Comparison of ENCODE assay signal across 8 cellular contexts in the genomic region with DNA sequence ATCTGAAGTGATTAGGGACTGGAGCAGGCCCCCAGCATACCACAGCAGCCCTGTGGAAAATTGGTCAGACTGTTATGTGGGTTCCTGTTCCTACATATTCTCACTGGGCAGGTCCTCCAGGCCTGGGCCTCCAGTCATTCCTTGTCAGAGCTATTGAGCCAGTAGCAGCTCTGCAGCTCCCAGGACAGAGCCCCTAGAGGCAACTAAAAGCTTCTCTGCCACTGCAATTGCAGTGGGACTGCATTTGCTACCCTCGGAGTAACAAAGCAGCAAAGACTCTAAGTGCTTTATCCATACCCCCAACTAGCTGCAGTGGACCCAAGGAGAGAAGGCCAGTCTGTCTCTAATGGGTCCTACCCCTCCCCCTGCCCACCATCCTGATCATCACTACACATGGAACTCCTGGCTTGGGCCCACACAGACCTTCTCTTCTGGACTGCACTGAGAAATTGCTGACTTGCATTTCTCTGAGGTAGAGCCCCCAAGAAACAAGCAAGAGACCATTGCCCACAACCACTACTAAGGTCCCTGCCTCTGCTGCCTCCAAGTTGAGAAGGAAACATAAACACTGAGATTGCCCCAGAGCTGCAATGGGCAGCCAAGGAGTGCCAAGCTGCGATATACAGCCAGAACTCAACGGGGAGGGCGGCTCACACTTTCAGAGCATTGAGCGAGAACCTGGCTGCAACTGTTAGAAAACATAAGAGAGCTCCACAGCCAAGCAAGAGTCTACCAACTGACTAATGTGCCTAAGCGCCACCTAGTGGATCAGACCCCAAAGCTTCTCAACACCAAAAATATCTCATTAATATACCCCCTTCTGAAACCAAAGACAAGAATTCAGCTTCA.
A peak's percentile ranks its signal among the peaks of the same experiment; 100 is the strongest.
DNase-seq lines count a peak whose midpoint lies in the region; ATAC-seq, FAIRE-seq and TF ChIP-seq lines count a peak whose summit lies in the region.

No MANE protein-coding gene starts in this region.

- H3K36me3 Mint-ChIP-seq in astrocyte (ENCODE audit: low read depth, unreplicated experiment) = no peaks in the 10 kb centered on the region
- no peaks in the 10 kb centered on the region for H3K36me3 Mint-ChIP-seq in activated T-helper 2 cell treated with anti-CD3 and anti-CD28 coated beads, Interferon-gamma antibody, Interleukin-2, Interleukin-4, amounts not matched to agents 10 μg/mL and 5 μg/mL and 100 μg/mL, durations not matched to agents 14 hours and 24 hours and 36 hours (ENCODE audit: low read depth)

- no peaks in the 10 kb centered on the region for H3K27me3 Mint-ChIP-seq in astrocyte (ENCODE audit: low read depth, unreplicated experiment)
- H3K27me3 Mint-ChIP-seq in activated T-helper 2 cell treated with anti-CD3 and anti-CD28 coated beads, Interferon-gamma antibody, Interleukin-2, Interleukin-4, amounts not matched to agents 10 μg/mL and 5 μg/mL and 100 μg/mL, durations not matched to agents 14 hours and 24 hours and 36 hours (ENCODE audit: low read depth) = no peaks in the 10 kb centered on the region

- no peak overlapping the region for H2AFZ ChIP-seq in astrocyte (ENCODE audit: low read depth, low read length)

- H3K27me3 ChIP-seq in DOHH2 (ENCODE audit: control insufficient read depth, low read length) (no peaks in the 10 kb centered on the region), astrocyte (ENCODE audit: insufficient read depth, low read length) (no peaks in the 10 kb centered on the region)

- H3K4me2 ChIP-seq in DOHH2 (ENCODE audit: low read length) (peak overlapping the region; percentile 35), astrocyte (ENCODE audit: low read length) (no peak overlapping the region)

- H3K36me3 ChIP-seq in DOHH2 (ENCODE audit: control insufficient read depth, low read length) (no peaks in the 10 kb centered on the region), astrocyte (ENCODE audit: insufficient read depth, low read length) (no peaks in the 10 kb centered on the region)

- intact Hi-C loops in activated T-helper 2 cell treated with anti-CD3 and anti-CD28 coated beads, Interferon-gamma antibody, Interleukin-2, Interleukin-4, amounts not matched to agents 10 μg/mL and 5 μg/mL and 100 μg/mL, durations not matched to agents 14 hours and 24 hours and 36 hours (cut with micrococcal nuclease) = loop anchor here (5.0 kb wide), 2 partner anchors 620 to 760 kb away; no protein-coding TSS in a partner anchor

- FAIRE-seq in astrocyte (lab: Jason Lieb, UNC) = no peak

- ATAC-seq in GM19328 (IDR thresholded peaks at IDR 0.05; ENCODE audit: unreplicated experiment) (peak; percentile 88), HG03108 (IDR thresholded peaks at IDR 0.05; ENCODE audit: unreplicated experiment) (peak; percentile 66)

- H3K27ac ChIP-seq in DOHH2 (ENCODE audit: low read depth, low read length) = no peak overlapping the region
- H3K27ac ChIP-seq in astrocyte (ENCODE audit: low read depth, low read length) = no peak overlapping the region

- no peak overlapping the region for H3K27ac Mint-ChIP-seq in astrocyte (ENCODE audit: unreplicated experiment)
- H3K27ac Mint-ChIP-seq in activated T-helper 2 cell treated with anti-CD3 and anti-CD28 coated beads, Interferon-gamma antibody, Interleukin-2, Interleukin-4, amounts not matched to agents 10 μg/mL and 5 μg/mL and 100 μg/mL, durations not matched to agents 14 hours and 24 hours and 36 hours = no peak overlapping the region

- no peaks in the 10 kb centered on the region for H3K9me3 Mint-ChIP-seq in astrocyte (ENCODE audit: unreplicated experiment)
- no peaks in the 10 kb centered on the region for H3K9me3 Mint-ChIP-seq in activated T-helper 2 cell treated with anti-CD3 and anti-CD28 coated beads, Interferon-gamma antibody, Interleukin-2, Interleukin-4, amounts not matched to agents 10 μg/mL and 5 μg/mL and 100 μg/mL, durations not matched to agents 14 hours and 24 hours and 36 hours

- H3K4me3 ChIP-seq in DOHH2 (ENCODE audit: low read length) = peak overlapping the region; percentile 14; the same call in 1 of the 2 replicates
- H3K4me3 ChIP-seq in astrocyte (ENCODE audit: insufficient read depth, low read depth, low read length) = no peak overlapping the region

- peaks cover 11% of the 10 kb centered on the region for H3K4me1 ChIP-seq in DOHH2 (ENCODE audit: control insufficient read depth, low read length)
- H3K4me1 ChIP-seq in astrocyte (ENCODE audit: insufficient read depth, low read length) = no peaks in the 10 kb centered on the region

- DNase-seq in NCI-H2171 (lab: John Stamatoyannopoulos, UW) = peak; percentile 6
- DNase-seq in astrocyte (ENCODE audit: low read depth) = peak; percentile 8
- DNase-seq in medulla oblongata (ENCODE audit: extremely low spot score) = peak; percentile 64
- no peak for DNase-seq in dermis blood vessel endothelial cell
- no peak for DNase-seq in activated T-helper 2 cell treated with anti-CD3 and anti-CD28 coated beads, Interferon-gamma antibody, Interleukin-2, Interleukin-4, amounts not matched to agents 10 μg/mL and 5 μg/mL and 100 μg/mL, durations not matched to agents 14 hours and 24 hours and 36 hours (ENCODE audit: low spot score)

- H3K9me3 ChIP-seq in DOHH2 (ENCODE audit: control insufficient read depth, insufficient read depth, low read length) (peaks cover 13% of the 10 kb centered on the region; the same call in 1 of the 2 replicates), astrocyte (ENCODE audit: insufficient read depth, low read depth, low read length) (no peaks in the 10 kb centered on the region)

- H3K79me2 ChIP-seq in DOHH2 (ENCODE audit: control insufficient read depth, low read length) (no peaks in the 10 kb centered on the region), astrocyte (ENCODE audit: insufficient read depth, low read length) (no peaks in the 10 kb centered on the region)

- no peak overlapping the region for H3K9ac ChIP-seq in astrocyte (ENCODE audit: low read length)

- TF ChIP-seq CTCF in DOHH2 (IDR thresholded peaks at IDR 0.05; ENCODE audit: low read depth, low read length, poor library complexity, severe bottlenecking) (peak; percentile 81), astrocyte (IDR thresholded peaks at IDR 0.05; ENCODE audit: insufficient read depth, low read depth, low read length) (peak; percentile 57)

- H3K4me1 Mint-ChIP-seq in astrocyte (ENCODE audit: low read depth, unreplicated experiment) = no peaks in the 10 kb centered on the region
- H3K4me1 Mint-ChIP-seq in activated T-helper 2 cell treated with anti-CD3 and anti-CD28 coated beads, Interferon-gamma antibody, Interleukin-2, Interleukin-4, amounts not matched to agents 10 μg/mL and 5 μg/mL and 100 μg/mL, durations not matched to agents 14 hours and 24 hours and 36 hours (ENCODE audit: low read depth) = no peaks in the 10 kb centered on the region

- H3K9me2 ChIP-seq in DOHH2 (replicated peaks; ENCODE audit: control insufficient read depth, low read length) = no peaks in the 10 kb centered on the region

- H4K20me1 ChIP-seq in DOHH2 (ENCODE audit: control insufficient read depth, insufficient read depth, low read depth, low read length) (no peaks in the 10 kb centered on the region), astrocyte (ENCODE audit: insufficient read depth, low read length) (no peaks in the 10 kb centered on the region)

- H3K4me3 Mint-ChIP-seq in astrocyte (ENCODE audit: unreplicated experiment) = no peak overlapping the region
- no peak overlapping the region for H3K4me3 Mint-ChIP-seq in activated T-helper 2 cell treated with anti-CD3 and anti-CD28 coated beads, Interferon-gamma antibody, Interleukin-2, Interleukin-4, amounts not matched to agents 10 μg/mL and 5 μg/mL and 100 μg/mL, durations not matched to agents 14 hours and 24 hours and 36 hours (ENCODE audit: low read depth)

- H3F3A ChIP-seq in DOHH2 (ENCODE audit: control insufficient read depth, insufficient read depth) = no peaks in the 10 kb centered on the region

Comparison
In these comparisons a context has a peak if more than half of its experiments do, and no peak if none do; other contexts are left out.
1. DNase-seq: peak in NCI-H2171 (single experiment), astrocyte (single experiment) and medulla oblongata (single experiment); none in dermis blood vessel endothelial cell (single experiment) and activated T-helper 2 cell treated with anti-CD3 and anti-CD28 coated beads, Interferon-gamma antibody, Interleukin-2, Interleukin-4, amounts not matched to agents 10 μg/mL and 5 μg/mL and 100 μg/mL, durations not matched to agents 14 hours and 24 hours and 36 hours (single experiment).